Comparison of ENCODE assay signal across 1 cellular context in genomic region chr18:13611616-13612110, GRCh38.
TF ChIP-seq lines count a peak whose summit lies in the region.

No MANE protein-coding gene starts in this region.

TF ChIP-seq in H1, 55 proteins besides CTCF, POLR2A, EP300 and RAD21 (continued from another document):
- TF ChIP-seq, protein P1, sequence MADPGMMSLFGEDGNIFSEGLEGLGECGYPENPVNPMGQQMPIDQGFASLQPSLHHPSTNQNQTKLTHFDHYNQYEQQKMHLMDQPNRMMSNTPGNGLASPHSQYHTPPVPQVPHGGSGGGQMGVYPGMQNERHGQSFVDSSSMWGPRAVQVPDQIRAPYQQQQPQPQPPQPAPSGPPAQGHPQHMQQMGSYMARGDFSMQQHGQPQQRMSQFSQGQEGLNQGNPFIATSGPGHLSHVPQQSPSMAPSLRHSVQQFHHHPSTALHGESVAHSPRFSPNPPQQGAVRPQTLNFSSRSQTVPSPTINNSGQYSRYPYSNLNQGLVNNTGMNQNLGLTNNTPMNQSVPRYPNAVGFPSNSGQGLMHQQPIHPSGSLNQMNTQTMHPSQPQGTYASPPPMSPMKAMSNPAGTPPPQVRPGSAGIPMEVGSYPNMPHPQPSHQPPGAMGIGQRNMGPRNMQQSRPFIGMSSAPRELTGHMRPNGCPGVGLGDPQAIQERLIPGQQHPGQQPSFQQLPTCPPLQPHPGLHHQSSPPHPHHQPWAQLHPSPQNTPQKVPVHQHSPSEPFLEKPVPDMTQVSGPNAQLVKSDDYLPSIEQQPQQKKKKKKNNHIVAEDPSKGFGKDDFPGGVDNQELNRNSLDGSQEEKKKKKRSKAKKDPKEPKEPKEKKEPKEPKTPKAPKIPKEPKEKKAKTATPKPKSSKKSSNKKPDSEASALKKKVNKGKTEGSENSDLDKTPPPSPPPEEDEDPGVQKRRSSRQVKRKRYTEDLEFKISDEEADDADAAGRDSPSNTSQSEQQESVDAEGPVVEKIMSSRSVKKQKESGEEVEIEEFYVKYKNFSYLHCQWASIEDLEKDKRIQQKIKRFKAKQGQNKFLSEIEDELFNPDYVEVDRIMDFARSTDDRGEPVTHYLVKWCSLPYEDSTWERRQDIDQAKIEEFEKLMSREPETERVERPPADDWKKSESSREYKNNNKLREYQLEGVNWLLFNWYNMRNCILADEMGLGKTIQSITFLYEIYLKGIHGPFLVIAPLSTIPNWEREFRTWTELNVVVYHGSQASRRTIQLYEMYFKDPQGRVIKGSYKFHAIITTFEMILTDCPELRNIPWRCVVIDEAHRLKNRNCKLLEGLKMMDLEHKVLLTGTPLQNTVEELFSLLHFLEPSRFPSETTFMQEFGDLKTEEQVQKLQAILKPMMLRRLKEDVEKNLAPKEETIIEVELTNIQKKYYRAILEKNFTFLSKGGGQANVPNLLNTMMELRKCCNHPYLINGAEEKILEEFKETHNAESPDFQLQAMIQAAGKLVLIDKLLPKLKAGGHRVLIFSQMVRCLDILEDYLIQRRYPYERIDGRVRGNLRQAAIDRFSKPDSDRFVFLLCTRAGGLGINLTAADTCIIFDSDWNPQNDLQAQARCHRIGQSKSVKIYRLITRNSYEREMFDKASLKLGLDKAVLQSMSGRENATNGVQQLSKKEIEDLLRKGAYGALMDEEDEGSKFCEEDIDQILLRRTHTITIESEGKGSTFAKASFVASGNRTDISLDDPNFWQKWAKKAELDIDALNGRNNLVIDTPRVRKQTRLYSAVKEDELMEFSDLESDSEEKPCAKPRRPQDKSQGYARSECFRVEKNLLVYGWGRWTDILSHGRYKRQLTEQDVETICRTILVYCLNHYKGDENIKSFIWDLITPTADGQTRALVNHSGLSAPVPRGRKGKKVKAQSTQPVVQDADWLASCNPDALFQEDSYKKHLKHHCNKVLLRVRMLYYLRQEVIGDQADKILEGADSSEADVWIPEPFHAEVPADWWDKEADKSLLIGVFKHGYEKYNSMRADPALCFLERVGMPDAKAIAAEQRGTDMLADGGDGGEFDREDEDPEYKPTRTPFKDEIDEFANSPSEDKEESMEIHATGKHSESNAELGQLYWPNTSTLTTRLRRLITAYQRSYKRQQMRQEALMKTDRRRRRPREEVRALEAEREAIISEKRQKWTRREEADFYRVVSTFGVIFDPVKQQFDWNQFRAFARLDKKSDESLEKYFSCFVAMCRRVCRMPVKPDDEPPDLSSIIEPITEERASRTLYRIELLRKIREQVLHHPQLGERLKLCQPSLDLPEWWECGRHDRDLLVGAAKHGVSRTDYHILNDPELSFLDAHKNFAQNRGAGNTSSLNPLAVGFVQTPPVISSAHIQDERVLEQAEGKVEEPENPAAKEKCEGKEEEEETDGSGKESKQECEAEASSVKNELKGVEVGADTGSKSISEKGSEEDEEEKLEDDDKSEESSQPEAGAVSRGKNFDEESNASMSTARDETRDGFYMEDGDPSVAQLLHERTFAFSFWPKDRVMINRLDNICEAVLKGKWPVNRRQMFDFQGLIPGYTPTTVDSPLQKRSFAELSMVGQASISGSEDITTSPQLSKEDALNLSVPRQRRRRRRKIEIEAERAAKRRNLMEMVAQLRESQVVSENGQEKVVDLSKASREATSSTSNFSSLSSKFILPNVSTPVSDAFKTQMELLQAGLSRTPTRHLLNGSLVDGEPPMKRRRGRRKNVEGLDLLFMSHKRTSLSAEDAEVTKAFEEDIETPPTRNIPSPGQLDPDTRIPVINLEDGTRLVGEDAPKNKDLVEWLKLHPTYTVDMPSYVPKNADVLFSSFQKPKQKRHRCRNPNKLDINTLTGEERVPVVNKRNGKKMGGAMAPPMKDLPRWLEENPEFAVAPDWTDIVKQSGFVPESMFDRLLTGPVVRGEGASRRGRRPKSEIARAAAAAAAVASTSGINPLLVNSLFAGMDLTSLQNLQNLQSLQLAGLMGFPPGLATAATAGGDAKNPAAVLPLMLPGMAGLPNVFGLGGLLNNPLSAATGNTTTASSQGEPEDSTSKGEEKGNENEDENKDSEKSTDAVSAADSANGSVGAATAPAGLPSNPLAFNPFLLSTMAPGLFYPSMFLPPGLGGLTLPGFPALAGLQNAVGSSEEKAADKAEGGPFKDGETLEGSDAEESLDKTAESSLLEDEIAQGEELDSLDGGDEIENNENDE (IDR thresholded peaks at IDR 0.05; ENCODE audit: insufficient replicate concordance, low read length) = no peak
- TF ChIP-seq, protein P2, sequence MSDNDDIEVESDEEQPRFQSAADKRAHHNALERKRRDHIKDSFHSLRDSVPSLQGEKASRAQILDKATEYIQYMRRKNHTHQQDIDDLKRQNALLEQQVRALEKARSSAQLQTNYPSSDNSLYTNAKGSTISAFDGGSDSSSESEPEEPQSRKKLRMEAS (IDR thresholded peaks at IDR 0.05) = 0 out of 2 replicates have a peak, but pooled peaks have one; percentile 27
